8 cellular contexts compared by ENCODE assay signal in genomic region chr2:156400704-156401678, GRCh38. TPM values are rescaled to one million over a fixed set of nuclear protein-coding genes. Genes with fewer than 3 reads are reported as not detected.
DNase-seq lines count a peak whose midpoint lies in the region; FAIRE-seq and TF ChIP-seq lines count a peak whose summit lies in the region.

No MANE protein-coding gene starts in this region.

- peak; percentile 74 for FAIRE-seq in G401.6 (lab: Jason Lieb, UNC)

- peak overlapping the region; percentile 76 for H3K27ac Mint-ChIP-seq in HFFc6

- no peaks in the 10 kb centered on the region; the same call in 1 of the 2 replicates for H3K9me3 Mint-ChIP-seq in HFFc6

- H3K36me3 ChIP-seq in SK-N-MC (ENCODE audit: insufficient read depth, low read length) = no peaks in the 10 kb centered on the region
- no peaks in the 10 kb centered on the region for H3K36me3 ChIP-seq in subcutaneous abdominal adipose tissue (ENCODE audit: control insufficient read depth in 5 of 5, insufficient read depth in 5 of 5, low read length in 5 of 5)

- H3K27ac ChIP-seq in SK-N-MC (peak overlapping the region; percentile 96), subcutaneous abdominal adipose tissue (ENCODE audit: low read depth, low read length) (peak overlapping the region; percentile 95)

- H3K36me3 Mint-ChIP-seq in HFFc6 (ENCODE audit: low read depth) = no peaks in the 10 kb centered on the region

- peaks cover 6 to 19% (median 14%) of the 10 kb centered on the region in 5 donors for H3K4me1 ChIP-seq in subcutaneous abdominal adipose tissue (ENCODE audit: control insufficient read depth in 5 of 5, insufficient read depth in 5 of 5, low read length in 5 of 5)

- H3K27me3 Mint-ChIP-seq in HFFc6 (ENCODE audit: insufficient read depth) = peaks cover 9% of the 10 kb centered on the region

- no peak for TF ChIP-seq CTCF in HFFc6 (IDR thresholded peaks at IDR 0.05)

- peaks cover 16% of the 10 kb centered on the region for H3K4me1 Mint-ChIP-seq in HFFc6 (ENCODE audit: low read depth)

- H3K9me3 ChIP-seq in SK-N-MC (ENCODE audit: low read depth, low read length) = no peaks in the 10 kb centered on the region
- H3K9me3 ChIP-seq in subcutaneous abdominal adipose tissue (ENCODE audit: control insufficient read depth in 5 of 5, low read length in 5 of 5) = no peaks in the 10 kb centered on the region

- peak overlapping the region; percentile 96 for H3K4me3 Mint-ChIP-seq in HFFc6

- H3K9ac ChIP-seq in SK-N-MC (ENCODE audit: insufficient read length) (peak overlapping the region; percentile 92), subcutaneous abdominal adipose tissue (ENCODE audit: low read length in 5 of 5) (peak overlapping the region; percentile 82 to 96 (median 88))

- DNase-seq in HFFc6 (peak; percentile 79), MV-4-11 (lab: John Stamatoyannopoulos, UW) (peak; percentile 76), SK-N-MC (ENCODE audit: low read depth, low spot score) (peak; percentile 82), globus pallidus (ENCODE audit: low spot score) (peak; percentile 86), non-pigmented ciliary epithelial cell (ENCODE audit: low read depth) (peak; percentile 56)
- peak; percentile 73 for DNase-seq in activated naive CD4-positive, alpha-beta T cell treated with anti-CD3 and anti-CD28 coated beads, Interleukin-2, amount 50 U/mL, for 16 hours

- H3K27me3 ChIP-seq in subcutaneous abdominal adipose tissue (ENCODE audit: control insufficient read depth in 5 of 5, insufficient read depth in 4 of 5, low read length in 5 of 5) = no peaks in the 10 kb centered on the region

- H3K4me3 ChIP-seq in SK-N-MC = peak overlapping the region; percentile 99
- peak overlapping the region; percentile 73 to 98 (median 92) for H3K4me3 ChIP-seq in subcutaneous abdominal adipose tissue (ENCODE audit: low read depth in 1 of 5, low read length in 5 of 5)

RNA-seq across cellular contexts. Expression of gene GPD2, which starts 35.2 kb away (rescaled TPM):
- total RNA-seq in HFFc6 (2021; fragmentation: NEBNext Ultra II Directional; extraction: Animal tissue kit (Norgen Biotek cat#: 25700)) = 10 to 100 TPM; 44.4 to 69.8 (median 55.7) TPM

Comparison
In these comparisons a context has a peak if more than half of its experiments do, and no peak if none do; other contexts are left out.
1. Peak in every context shown above with its lines: DNase-seq, H3K4me3 ChIP-seq and H3K27ac ChIP-seq.